Comparison of ENCODE assay signal across 11 cellular contexts in genomic region chr3:124731760-124732159, GRCh38. TPM values are rescaled to one million over a fixed set of nuclear protein-coding genes. Genes with fewer than 3 reads are reported as not detected.
A peak's percentile ranks its signal among the peaks of the same experiment; 100 is the strongest.
DNase-seq lines count a peak whose midpoint lies in the region; ATAC-seq and TF ChIP-seq lines count a peak whose summit lies in the region.
"Had no signal": no experiment of that assay in that cellular context is flagged by ENCODE, and none has a peak within 500 bp of the region (broad histone marks: within the 10 kb centered on the region; RNA-seq: fewer than 3 reads in every experiment).

No MANE protein-coding gene starts in this region.

- H3K4me1 ChIP-seq in Caco-2 = 0 out of 2 replicates have a peak, but pooled peaks cover 7% of the 10 kb centered on the region
- peaks cover 11% of the 10 kb centered on the region for H3K4me1 ChIP-seq in HUES6 (ENCODE audit: control insufficient read depth, insufficient read depth, low read length)

- no peak overlapping the region for H3K4me3 ChIP-seq in Caco-2 (ENCODE audit: low read depth, low read length)
- H3K4me3 ChIP-seq in HUES6 (ENCODE audit: low read depth, low read length) = peak overlapping the region; percentile 98

- H3K36me3 Mint-ChIP-seq in Caco-2 (ENCODE audit: insufficient read depth, unreplicated experiment) = peaks cover 40% of the 10 kb centered on the region
- H3K36me3 Mint-ChIP-seq in activated T-helper 1 cell treated with anti-CD3 and anti-CD28 coated beads, Interleukin-12 subunit alpha, Interleukin-12 subunit beta, Interleukin-2, Interleukin-4 antibody, amounts not matched to agents 30 ng/mL and 10 ng/mL and 1 ng/mL, durations not matched to agents 14 hours and 24 hours and 36 hours (ENCODE audit: low read depth) = peaks cover 17% of the 10 kb centered on the region
- H3K36me3 Mint-ChIP-seq in natural killer cell treated with Interleukin-12 subunit alpha and Interleukin-12 subunit beta and Interleukin-15 and Interleukin-18, amount 100 ng/mL, for 72 hours = peaks cover 6% of the 10 kb centered on the region

- no peak for TF ChIP-seq CTCF in Caco-2 (IDR thresholded peaks at IDR 0.05; ENCODE audit: insufficient read depth in 1 of 2, low read depth in 1 of 2, low read length in 1 of 2, severe bottlenecking in 1 of 2, unreplicated experiment in 1 of 2)
- no peak for TF ChIP-seq CTCF in GM10248 (IDR thresholded peaks at IDR 0.05; ENCODE audit: control extremely low read depth, extremely low read depth, low read depth, missing control alignments)

- no peak for ATAC-seq in natural killer cell treated with Interleukin-12 subunit alpha and Interleukin-12 subunit beta and Interleukin-15 and Interleukin-18, amount 100 ng/mL, for 72 hours
- ATAC-seq in HG02970 (IDR thresholded peaks at IDR 0.05; ENCODE audit: low FRiP score, unreplicated experiment) = no peak
- no peak for ATAC-seq in HG03135 (IDR thresholded peaks at IDR 0.05; ENCODE audit: unreplicated experiment)

- no peaks in the 10 kb centered on the region for H3K27me3 Mint-ChIP-seq in Caco-2 (ENCODE audit: insufficient read depth, unreplicated experiment)
- H3K27me3 Mint-ChIP-seq in activated T-helper 1 cell treated with anti-CD3 and anti-CD28 coated beads, Interleukin-12 subunit alpha, Interleukin-12 subunit beta, Interleukin-2, Interleukin-4 antibody, amounts not matched to agents 30 ng/mL and 10 ng/mL and 1 ng/mL, durations not matched to agents 14 hours and 24 hours and 36 hours (ENCODE audit: insufficient read depth) = peaks cover 13% of the 10 kb centered on the region
- H3K27me3 Mint-ChIP-seq in natural killer cell treated with Interleukin-12 subunit alpha and Interleukin-12 subunit beta and Interleukin-15 and Interleukin-18, amount 100 ng/mL, for 72 hours = peaks cover 4 to 6% of the 10 kb centered on the region in 2 donors

- H3K27me3 ChIP-seq in Caco-2 (replicated peaks; ENCODE audit: control insufficient read depth, insufficient read depth, low read length) (no peaks in the 10 kb centered on the region), HUES6 (ENCODE audit: control insufficient read depth, insufficient read depth, low read length) (no peaks in the 10 kb centered on the region; the same call in 1 of the 2 replicates)

- DNase-seq in Caco-2 = no peak
- DNase-seq in activated T-helper 1 cell treated with anti-CD3 and anti-CD28 coated beads, Interleukin-12 subunit alpha, Interleukin-12 subunit beta, Interleukin-2, Interleukin-4 antibody, amounts not matched to agents 30 ng/mL and 10 ng/mL and 1 ng/mL, durations not matched to agents 14 hours and 24 hours and 36 hours (ENCODE audit: low spot score) = no peak
- no peak for DNase-seq in natural killer cell treated with Interleukin-12 subunit alpha and Interleukin-12 subunit beta and Interleukin-15 and Interleukin-18, amount 100 ng/mL, for 72 hours (ENCODE audit: low spot score)
- DNase-seq in GM10248 (ENCODE audit: extremely low spot score) = no peak
- DNase-seq: DMS79 treated with DMSO at 0.1 percent for 48 hours, dorsolateral prefrontal cortex, heart right ventricle, NCI-H226 had no signal

- no peak overlapping the region for H3K27ac Mint-ChIP-seq in Caco-2 (ENCODE audit: unreplicated experiment)
- H3K27ac Mint-ChIP-seq in activated T-helper 1 cell treated with anti-CD3 and anti-CD28 coated beads, Interleukin-12 subunit alpha, Interleukin-12 subunit beta, Interleukin-2, Interleukin-4 antibody, amounts not matched to agents 30 ng/mL and 10 ng/mL and 1 ng/mL, durations not matched to agents 14 hours and 24 hours and 36 hours = no peak overlapping the region
- no peak overlapping the region for H3K27ac Mint-ChIP-seq in natural killer cell treated with Interleukin-12 subunit alpha and Interleukin-12 subunit beta and Interleukin-15 and Interleukin-18, amount 100 ng/mL, for 72 hours

- no peaks in the 10 kb centered on the region for H3K4me1 Mint-ChIP-seq in Caco-2 (ENCODE audit: low read depth, unreplicated experiment)
- H3K4me1 Mint-ChIP-seq in activated T-helper 1 cell treated with anti-CD3 and anti-CD28 coated beads, Interleukin-12 subunit alpha, Interleukin-12 subunit beta, Interleukin-2, Interleukin-4 antibody, amounts not matched to agents 30 ng/mL and 10 ng/mL and 1 ng/mL, durations not matched to agents 14 hours and 24 hours and 36 hours (ENCODE audit: low read depth) = peaks cover 41% of the 10 kb centered on the region
- H3K4me1 Mint-ChIP-seq in natural killer cell treated with Interleukin-12 subunit alpha and Interleukin-12 subunit beta and Interleukin-15 and Interleukin-18, amount 100 ng/mL, for 72 hours (ENCODE audit: low read depth in 2 of 2) = peaks cover 15 to 16% of the 10 kb centered on the region in 2 donors

- intact Hi-C loops in Caco-2 (cut with micrococcal nuclease; ENCODE audit: unreplicated experiment) = loop anchor here (2.0 kb wide), 1 partner anchor 43 kb away; no protein-coding TSS in a partner anchor
- intact Hi-C loops in activated T-helper 1 cell treated with anti-CD3 and anti-CD28 coated beads, Interleukin-12 subunit alpha, Interleukin-12 subunit beta, Interleukin-2, Interleukin-4 antibody, amounts not matched to agents 30 ng/mL and 10 ng/mL and 1 ng/mL, durations not matched to agents 14 hours and 24 hours and 36 hours (cut with micrococcal nuclease) = loop anchor here (2.0 to 10.0 kb wide), 7 partner anchors 79 to 1186 kb away; partner anchors contain the start of genes HACD2, OSBPL11 and ZNF148

- H3K36me3 ChIP-seq in Caco-2 (ENCODE audit: control insufficient read depth, insufficient read depth, low read length) (no peaks in the 10 kb centered on the region; the same call in 1 of the 2 replicates), HUES6 (ENCODE audit: control insufficient read depth, insufficient read depth, low read length) (peaks cover 30% of the 10 kb centered on the region)

- H3K9me3 ChIP-seq in Caco-2 (no peaks in the 10 kb centered on the region), HUES6 (ENCODE audit: control insufficient read depth, insufficient read depth, low read depth, low read length) (no peaks in the 10 kb centered on the region)
- H3K9me3 ChIP-seq: heart right ventricle had no signal

- H3K9ac ChIP-seq in HUES6 (ENCODE audit: low read length) = no peak overlapping the region

- peak overlapping the region; percentile 95 for H3K4me3 Mint-ChIP-seq in Caco-2 (ENCODE audit: unreplicated experiment)
- peak overlapping the region; percentile 100 for H3K4me3 Mint-ChIP-seq in activated T-helper 1 cell treated with anti-CD3 and anti-CD28 coated beads, Interleukin-12 subunit alpha, Interleukin-12 subunit beta, Interleukin-2, Interleukin-4 antibody, amounts not matched to agents 30 ng/mL and 10 ng/mL and 1 ng/mL, durations not matched to agents 14 hours and 24 hours and 36 hours
- H3K4me3 Mint-ChIP-seq in natural killer cell treated with Interleukin-12 subunit alpha and Interleukin-12 subunit beta and Interleukin-15 and Interleukin-18, amount 100 ng/mL, for 72 hours = peak overlapping the region; percentile 67

- CTCF ChIA-PET in Caco-2 (lab: Charles Lee) = no interaction called here
- CTCF ChIA-PET in GM10248 (lab: Yijun Ruan, JAX) = interaction anchor here (1.1 to 2.1 kb wide), 5 partner anchors 8 to 184 kb away, joined by 3 to 12 read pairs (median 8); no protein-coding TSS in a partner anchor

- H3K9me3 Mint-ChIP-seq in Caco-2 (ENCODE audit: unreplicated experiment) = no peaks in the 10 kb centered on the region
- H3K9me3 Mint-ChIP-seq in activated T-helper 1 cell treated with anti-CD3 and anti-CD28 coated beads, Interleukin-12 subunit alpha, Interleukin-12 subunit beta, Interleukin-2, Interleukin-4 antibody, amounts not matched to agents 30 ng/mL and 10 ng/mL and 1 ng/mL, durations not matched to agents 14 hours and 24 hours and 36 hours = no peaks in the 10 kb centered on the region
- no peaks in the 10 kb centered on the region for H3K9me3 Mint-ChIP-seq in natural killer cell treated with Interleukin-12 subunit alpha and Interleukin-12 subunit beta and Interleukin-15 and Interleukin-18, amount 100 ng/mL, for 72 hours

- no TSS peak for BruUV-seq in Caco-2 (replicated peaks; lab: Mats Ljungman, UMichigan)

- POLR2A ChIA-PET in Caco-2 (lab: Charles Lee) = no interaction called here
- POLR2A ChIA-PET in GM10248 (lab: Yijun Ruan, JAX) = no interaction called here

- no peak overlapping the region for H3K27ac ChIP-seq in HUES6 (ENCODE audit: low read depth, low read length)
- H3K27ac ChIP-seq: heart right ventricle had no signal

RNA-seq across cellular contexts. Expression of gene UMPS, which starts 1.5 kb away (rescaled TPM):
- total RNA-seq in Caco-2 (2022) = 59.3 and 62.9 TPM in 2 replicates
- 54.2 and 56.3 TPM in 2 replicates for total RNA-seq in activated T-helper 1 cell treated with anti-CD3 and anti-CD28 coated beads, Interleukin-12 subunit alpha, Interleukin-12 subunit beta, Interleukin-2, Interleukin-4 antibody, amounts not matched to agents 30 ng/mL and 10 ng/mL and 1 ng/mL, durations not matched to agents 14 hours and 24 hours and 36 hours
- 10 to 100 TPM; 42.0 to 56.7 TPM for total RNA-seq in natural killer cell treated with Interleukin-12 subunit alpha and Interleukin-12 subunit beta and Interleukin-15 and Interleukin-18, amount 100 ng/mL, for 72 hours
